Comparison of ENCODE assay signal across 13 cellular contexts in genomic region chr1:99018313-99018712, GRCh38. TPM values are rescaled to one million over a fixed set of nuclear protein-coding genes. Genes with fewer than 3 reads are reported as not detected.
DNase-seq lines count a peak whose midpoint lies in the region; ATAC-seq and TF ChIP-seq lines count a peak whose summit lies in the region.
"Had no signal": no experiment of that assay in that cellular context is flagged by ENCODE, and none has a peak within 500 bp of the region (broad histone marks: within the 10 kb centered on the region; RNA-seq: fewer than 3 reads in every experiment).

No MANE protein-coding gene starts in this region.

- 0 out of 2 replicates have a peak, but pooled peaks have one; percentile 3 for TF ChIP-seq RAD21 in SK-N-SH (IDR thresholded peaks at IDR 0.05; ENCODE audit: low read length)

- peak; percentile 9 for DNase-seq in SK-N-SH
- peak; percentile 13 for DNase-seq in PC-3
- peak; percentile 59 for DNase-seq in mesendoderm
- DNase-seq in activated T-cell treated with anti-CD3 and anti-CD28 coated beads, Interleukin-2, amount 50 U/mL, for 72 hours = no peak
- no peak for DNase-seq in stimulated activated naive CD8-positive, alpha-beta T cell treated with anti-CD3 and anti-CD28 coated beads, Interleukin-15, Interleukin-2, amounts not matched to agents 100 U/mL and 50 U/mL, for 24 hours
- DNase-seq: ACHN; C1 segment of cervical spinal cord; CD4-positive, alpha-beta T cell had no signal

- no peak overlapping the region for H3K18ac ChIP-seq in mesendoderm (ENCODE audit: low read length)

- H3F3A ChIP-seq in SK-N-SH (replicated peaks; ENCODE audit: insufficient read depth) (no peaks in the 10 kb centered on the region), PC-3 (ENCODE audit: low read length, unreplicated experiment) (no peaks in the 10 kb centered on the region)

- no peak overlapping the region for H3K4me2 ChIP-seq in SK-N-SH
- no peak overlapping the region for H3K4me2 ChIP-seq in PC-3 (ENCODE audit: low read length)
- H3K4me2 ChIP-seq in mesendoderm (ENCODE audit: low read length) = no peak overlapping the region

- no peak overlapping the region for H4K5ac ChIP-seq in mesendoderm (ENCODE audit: low read length)

- H2BK5ac ChIP-seq in mesendoderm (ENCODE audit: low read length) = no peak overlapping the region

- no peak overlapping the region for H2BK15ac ChIP-seq in mesendoderm (replicated peaks; ENCODE audit: low read depth)

- H3K79me2 ChIP-seq in SK-N-SH (ENCODE audit: insufficient read depth) (no peaks in the 10 kb centered on the region), PC-3 (ENCODE audit: low read length) (no peaks in the 10 kb centered on the region), mesendoderm (ENCODE audit: control insufficient read depth, insufficient read depth, low read length) (no peaks in the 10 kb centered on the region)

- 42% methylated on average over 3 of the region's 3 CpGs for WGBS in SK-N-SH (ENCODE audit: low lambda C conversion rate)
- WGBS in mesendoderm (ENCODE audit: extremely low coverage, insufficient coverage, low lambda C conversion rate) = no CpG with 5 or more reads among the region's 3 CpGs

- H3K4me1 ChIP-seq in SK-N-SH (ENCODE audit: control insufficient read depth in 1 of 2, insufficient read depth in 2 of 2, low read depth in 1 of 2, low read length in 1 of 2) = peaks cover 0 to 17% of the 10 kb centered on the region in 2 experiments; a peak in 2 of 4 replicates
- H3K4me1 ChIP-seq in PC-3 (ENCODE audit: insufficient read depth, low read length) = no peaks in the 10 kb centered on the region
- H3K4me1 ChIP-seq in mesendoderm (ENCODE audit: control insufficient read depth, low read depth, low read length) = no peaks in the 10 kb centered on the region

- TF ChIP-seq CTCF in SK-N-SH (IDR thresholded peaks at IDR 0.05) (no peak), PC-3 (conservative IDR thresholded peaks at IDR 0.05; ENCODE audit: low read depth, low read length) (no peak)

- no peak overlapping the region for H3K9ac ChIP-seq in SK-N-SH
- H3K9ac ChIP-seq in PC-3 (ENCODE audit: low read length) = no peak overlapping the region
- H3K9ac ChIP-seq in mesendoderm (ENCODE audit: low read length) = no peak overlapping the region

- no peak overlapping the region for H3K23ac ChIP-seq in mesendoderm (ENCODE audit: low read length)

- H3K4ac ChIP-seq in mesendoderm (ENCODE audit: low read depth, low read length) = no peak overlapping the region

- H3K4me3 Mint-ChIP-seq in activated T-cell treated with anti-CD3 and anti-CD28 coated beads, Interleukin-2, amount 50 U/mL, for 72 hours = no peak overlapping the region
- H3K4me3 Mint-ChIP-seq: CD4-positive, alpha-beta T cell had no signal

- BruUV-seq in PC-3 (replicated peaks; lab: Mats Ljungman, UMichigan) = no TSS peak

- peak overlapping the region in 1 of 2 experiments; percentile 82; a peak in 2 of 4 replicates for H3K27ac ChIP-seq in SK-N-SH (ENCODE audit: low read depth in 2 of 2, low read length in 1 of 2)
- no peak overlapping the region for H3K27ac ChIP-seq in PC-3 (ENCODE audit: low read length)
- no peak overlapping the region for H3K27ac ChIP-seq in mesendoderm (ENCODE audit: low read depth, low read length)
- H3K27ac ChIP-seq: HL-60 had no signal

- H2AFZ ChIP-seq in SK-N-SH (ENCODE audit: low read depth) (no peak overlapping the region), PC-3 (ENCODE audit: low read length) (no peak overlapping the region)

- CTCF ChIA-PET in SK-N-SH (lab: Yijun Ruan, JAX) = interaction anchor here (0.8 to 4.4 kb wide), 5 partner anchors 12 to 667 kb away, joined by 3 to 18 read pairs (median 3); partner anchors contain the start of gene PLPPR5
- CTCF ChIA-PET in PC-3 (lab: Charles Lee) = interaction anchor here (0.6 kb wide), 2 partner anchors 13 to 134 kb away, joined by 3 to 5 read pairs; partner anchors contain the start of gene PLPPR5

- H3K4me3 ChIP-seq in SK-N-SH (ENCODE audit: low read depth in 2 of 2, low read length in 1 of 2) (no peak overlapping the region), PC-3 (ENCODE audit: low read length) (no peak overlapping the region), mesendoderm (ENCODE audit: low read length) (no peak overlapping the region)

- H3K56ac ChIP-seq in mesendoderm (ENCODE audit: low read length) = no peak overlapping the region

- no peak overlapping the region for H3K27ac Mint-ChIP-seq in activated T-cell treated with anti-CD3 and anti-CD28 coated beads, Interleukin-2, amount 50 U/mL, for 72 hours
- H3K27ac Mint-ChIP-seq: CD4-positive, alpha-beta T cell had no signal

- H2AK5ac ChIP-seq in mesendoderm (ENCODE audit: low read length) = no peak overlapping the region

- H4K8ac ChIP-seq in mesendoderm (ENCODE audit: low read depth, low read length) = no peak overlapping the region

- no peaks in the 10 kb centered on the region for H3K9me3 Mint-ChIP-seq in activated T-cell treated with anti-CD3 and anti-CD28 coated beads, Interleukin-2, amount 50 U/mL, for 72 hours
- H3K9me3 Mint-ChIP-seq: CD4-positive, alpha-beta T cell had no signal

- H3K36me3 Mint-ChIP-seq in activated T-cell treated with anti-CD3 and anti-CD28 coated beads, Interleukin-2, amount 50 U/mL, for 72 hours (ENCODE audit: insufficient read depth in 2 of 2) = no peaks in the 10 kb centered on the region

- H3K79me1 ChIP-seq in mesendoderm (ENCODE audit: low read length) = no peaks in the 10 kb centered on the region

- no peak overlapping the region for H2BK120ac ChIP-seq in mesendoderm (ENCODE audit: low read depth, low read length)

- intact Hi-C loops in PC-3 (cut with micrococcal nuclease) = loop anchor here (5.0 kb wide), 1 partner anchor 49 kb away; no protein-coding TSS in a partner anchor

- H3K9me2 ChIP-seq in SK-N-SH (no peaks in the 10 kb centered on the region), PC-3 (replicated peaks; ENCODE audit: low read length) (0 out of 2 replicates have a peak, but pooled peaks cover 4% of the 10 kb centered on the region)

- no peaks in the 10 kb centered on the region for H3K4me1 Mint-ChIP-seq in activated T-cell treated with anti-CD3 and anti-CD28 coated beads, Interleukin-2, amount 50 U/mL, for 72 hours (ENCODE audit: low read depth)

- H3K36me3 ChIP-seq in SK-N-SH (replicated peaks in 1 of 2; ENCODE audit: control insufficient read depth in 1 of 2, insufficient read depth in 2 of 2, low read length in 1 of 2) = no peaks in the 10 kb centered on the region
- H3K36me3 ChIP-seq in PC-3 (ENCODE audit: low read depth, low read length) = no peaks in the 10 kb centered on the region
- H3K36me3 ChIP-seq in mesendoderm (ENCODE audit: control insufficient read depth, insufficient read depth, low read length) = no peaks in the 10 kb centered on the region

- H3K27me3 ChIP-seq in SK-N-SH (ENCODE audit: insufficient read depth) (no peaks in the 10 kb centered on the region), PC-3 (ENCODE audit: low read length) (no peaks in the 10 kb centered on the region), mesendoderm (ENCODE audit: insufficient read depth, low read length, poor library complexity) (no peaks in the 10 kb centered on the region)

- TF ChIP-seq EP300 in SK-N-SH (IDR thresholded peaks at IDR 0.05; ENCODE audit: borderline replicate concordance in 1 of 2, low read depth in 1 of 2, low read length in 1 of 2) = peak in 1 of 2 experiments; percentile 61; a peak in 1 of 4 replicates

- POLR2A ChIA-PET in SK-N-SH (lab: Yijun Ruan, JAX) = interaction anchor here (1.5 kb wide), 1 partner anchor 13 kb away, joined by 5 read pairs; the partner anchor contains the start of gene PLPPR5
- POLR2A ChIA-PET in PC-3 (lab: Charles Lee; ENCODE audit: unreplicated experiment) = interaction anchor here (0.6 kb wide), 1 partner anchor 427 kb away, joined by 5 read pairs; no protein-coding TSS in a partner anchor

- ATAC-seq in SK-N-SH treated with all-trans-retinoic acid at 6 μM for 48 hours = no peak
- ATAC-seq in PC-3 = peak; percentile 89
- ATAC-seq in activated T-cell treated with anti-CD3 and anti-CD28 coated beads, Interleukin-2, amount 50 U/mL, for 72 hours (replicated peaks in 1 of 2) = no peak
- no peak for ATAC-seq in HG02973 (IDR thresholded peaks at IDR 0.05; ENCODE audit: unreplicated experiment)
- no peak for ATAC-seq in stimulated activated naive CD8-positive, alpha-beta T cell treated with anti-CD3 and anti-CD28 coated beads, Interleukin-15, Interleukin-2, amounts not matched to agents 100 U/mL and 50 U/mL, for 24 hours
- ATAC-seq: HCT116 had no signal

- no peaks in the 10 kb centered on the region for H4K20me1 ChIP-seq in SK-N-SH (ENCODE audit: insufficient read depth)
- H4K20me1 ChIP-seq in PC-3 (ENCODE audit: low read length) = no peaks in the 10 kb centered on the region

- no peaks in the 10 kb centered on the region for H3K27me3 Mint-ChIP-seq in activated T-cell treated with anti-CD3 and anti-CD28 coated beads, Interleukin-2, amount 50 U/mL, for 72 hours (ENCODE audit: low read depth)

- H3K9me3 ChIP-seq in SK-N-SH = no peaks in the 10 kb centered on the region
- H3K9me3 ChIP-seq in PC-3 (ENCODE audit: low read length) = no peaks in the 10 kb centered on the region

TF ChIP-seq in SK-N-SH, 30 proteins besides CTCF, POLR2A, EP300 and RAD21:
- TF ChIP-seq GATA2 (CRISPR knock-in tag; IDR thresholded peaks at IDR 0.05) (peak; percentile 77), RCOR1 (IDR thresholded peaks at IDR 0.05; ENCODE audit: low read length) (no peak), TCF12 (IDR thresholded peaks at IDR 0.05) (0 out of 2 replicates have a peak, but pooled peaks have one; percentile 11)

TF ChIP-seq in SK-N-SH treated with all-trans-retinoic acid at 6 μM for 48 hours, 23 proteins besides CTCF, POLR2A, EP300 and RAD21 (continues in another document):
- TF ChIP-seq ISL1 (CRISPR knock-in tag; IDR thresholded peaks at IDR 0.05) (no peak), OSR1 (CRISPR knock-in tag; IDR thresholded peaks at IDR 0.05) (no peak), ZFP3 (CRISPR knock-in tag; IDR thresholded peaks at IDR 0.05) (no peak), BACH2 (CRISPR knock-in tag; IDR thresholded peaks at IDR 0.05; ENCODE audit: borderline replicate concordance) (no peak), PPARA (CRISPR knock-in tag; IDR thresholded peaks at IDR 0.05; ENCODE audit: borderline replicate concordance) (no peak), ZNF70 (CRISPR knock-in tag; IDR thresholded peaks at IDR 0.05) (no peak)

RNA-seq across cellular contexts. Expression of gene PLPPR5, which starts 13.7 kb away (rescaled TPM):
- 0.23 and 0.49 TPM in 2 replicates for polyA plus RNA-seq in SK-N-SH (2012; rRNA removed)
- 0.95 and 1.4 TPM in 2 replicates for polyA plus RNA-seq in SK-N-SH (2012; cell fraction: cytosol; rRNA removed)
- 0.16 and 0.19 TPM in 2 replicates for polyA plus RNA-seq in SK-N-SH (2012; cell fraction: nucleus; rRNA removed)
- total RNA-seq in PC-3 (2014; rRNA removed) = 2.1 and 2.7 TPM in 2 replicates
- 2.2 TPM for polyA plus RNA-seq in mesendoderm (2013, experiment 1 of 2)
- 2.5 TPM for polyA plus RNA-seq in mesendoderm (2013, experiment 2 of 2)
- total RNA-seq in activated T-cell treated with anti-CD3 and anti-CD28 coated beads, Interleukin-2, amount 50 U/mL, for 72 hours = not detected
- total RNA-seq: A172; CD4-positive, alpha-beta T cell had no signal

Comparison
In these comparisons a context has a peak if more than half of its experiments do, and no peak if none do; other contexts are left out.
1. DNase-seq: peak in SK-N-SH (single experiment), PC-3 (single experiment) and mesendoderm (single experiment); none in activated T-cell treated with anti-CD3 and anti-CD28 coated beads, Interleukin-2, amount 50 U/mL, for 72 hours (0 of 2) and stimulated activated naive CD8-positive, alpha-beta T cell treated with anti-CD3 and anti-CD28 coated beads, Interleukin-15, Interleukin-2, amounts not matched to agents 100 U/mL and 50 U/mL, for 24 hours (single experiment).